8 cellular contexts compared by ENCODE assay signal in the genomic region with DNA sequence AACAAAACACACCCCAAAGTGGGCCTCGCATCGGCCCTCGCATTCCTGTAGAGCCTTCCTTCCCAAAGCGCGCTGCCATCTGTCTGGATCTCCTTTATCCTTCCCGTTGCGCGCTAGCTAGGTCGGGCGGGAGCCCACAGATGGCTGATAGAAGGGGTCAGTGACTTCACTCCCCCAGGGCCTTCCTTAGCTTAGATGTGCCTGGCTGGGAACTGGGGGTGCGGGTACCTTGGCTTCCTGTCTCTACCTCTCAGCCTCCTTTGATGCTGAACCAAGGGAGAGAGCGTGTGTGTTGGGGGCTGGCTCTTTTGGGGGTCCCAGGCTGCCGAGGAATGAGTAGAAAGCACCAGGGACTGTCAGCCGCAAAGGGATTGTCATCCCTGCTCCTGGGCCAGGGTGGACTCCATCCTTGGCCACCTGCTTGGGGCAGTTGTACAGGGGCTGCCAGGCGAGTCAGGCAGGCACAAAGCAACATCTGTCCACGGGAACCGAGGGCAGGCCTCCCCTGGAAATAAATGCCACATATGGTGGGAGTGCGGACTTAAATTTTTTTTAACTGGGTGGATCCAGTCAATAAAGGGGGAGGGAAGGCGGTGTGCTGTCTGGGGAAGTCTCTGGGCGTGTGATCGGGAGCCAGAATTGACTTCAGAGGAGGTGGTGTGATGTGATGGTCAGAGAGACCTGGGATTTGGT. TPM values are rescaled to one million over a fixed set of nuclear protein-coding genes. Genes with fewer than 3 reads are reported as not detected.
A peak's percentile ranks its signal among the peaks of the same experiment; 100 is the strongest.
DNase-seq lines count a peak whose midpoint lies in the region; ATAC-seq and TF ChIP-seq lines count a peak whose summit lies in the region.

No MANE protein-coding gene starts in this region.

- no peaks in the 10 kb centered on the region for H3K9me3 ChIP-seq in MM.1S (replicated peaks; ENCODE audit: insufficient read depth, low read length)
- H3K9me3 ChIP-seq in mesenchymal stem cell (ENCODE audit: control insufficient read depth, low read length), result no peaks in the 10 kb centered on the region
- H3K9me3 ChIP-seq in aorta (ENCODE audit: control insufficient read depth, low read length), result no peaks in the 10 kb centered on the region

- peaks cover 30% of the 10 kb centered on the region for H3F3A ChIP-seq in MM.1S (ENCODE audit: insufficient read depth, low read length)

- H3K4me3 ChIP-seq in MM.1S (ENCODE audit: low read length), result peak overlapping the region; percentile 95
- H3K4me3 ChIP-seq in brain microvascular endothelial cell (ENCODE audit: low read depth, low read length), result peak overlapping the region; percentile 67
- H3K4me3 ChIP-seq in mesenchymal stem cell (ENCODE audit: insufficient read depth in 1 of 2, low read depth in 1 of 2, low read length in 2 of 2), result peak overlapping the region; percentile 77 to 91
- peak overlapping the region; percentile 69 to 94 for H3K4me3 ChIP-seq in aorta (ENCODE audit: low read length in 2 of 2)

- intact Hi-C loops in aorta (cut with DNase I), result loop anchor here (5.0 kb wide), 3 partner anchors 40 to 185 kb away; a partner anchor contains a TSS

- DNase-seq in AG20443 (ENCODE audit: low spot score), result peak; percentile 29
- no peak for DNase-seq in MM.1S
- DNase-seq in brain microvascular endothelial cell, result no peak
- DNase-seq in mesenchymal stem cell, result no peak
- DNase-seq in aorta, result no peak
- DNase-seq in cerebellum (ENCODE audit: low spot score), result no peak
- no peak for DNase-seq in mesenteric fat pad (ENCODE audit: low spot score)

- 2% methylated on average over 21 of the region's 21 CpGs for WGBS in mesenchymal stem cell
- WGBS in aorta, 2 donors, result 2 to 3% methylated on average over 21 of the region's 21 CpGs

- H3K79me2 ChIP-seq in MM.1S (ENCODE audit: low read length), result peaks cover 52% of the 10 kb centered on the region

- H3K23ac ChIP-seq in mesenchymal stem cell (ENCODE audit: low read length in 2 of 2), result no peak overlapping the region

- H3K27ac ChIP-seq in MM.1S (ENCODE audit: low read length) (peak overlapping the region; percentile 12; the same call in 1 of the 2 replicates), brain microvascular endothelial cell (peak overlapping the region; percentile 87), mesenchymal stem cell (ENCODE audit: low read length, poor library complexity, severe bottlenecking) (peak overlapping the region; percentile 37), aorta (ENCODE audit: low read depth in 1 of 2, low read length in 2 of 2) (no peak overlapping the region)

- H3K36me3 ChIP-seq in MM.1S (replicated peaks; ENCODE audit: insufficient read depth, low read length), result no peaks in the 10 kb centered on the region
- peaks cover 44% of the 10 kb centered on the region for H3K36me3 ChIP-seq in brain microvascular endothelial cell (replicated peaks)
- H3K36me3 ChIP-seq in mesenchymal stem cell (ENCODE audit: control insufficient read depth in 1 of 2, insufficient read depth in 2 of 2, low read depth in 1 of 2, low read length in 2 of 2), result peaks cover 0 to 24% of the 10 kb centered on the region in 2 experiments
- H3K36me3 ChIP-seq in aorta (ENCODE audit: control insufficient read depth in 1 of 2, insufficient read depth in 2 of 2, low read length in 1 of 2), result no peaks in the 10 kb centered on the region

- in situ Hi-C loops in brain microvascular endothelial cell (cut with HindIII; ENCODE audit: low pct_ligation_motif_present, low sequenced_read_pairs), result no loop called here

- H3K14ac ChIP-seq in mesenchymal stem cell (ENCODE audit: low read length in 2 of 2), result peak overlapping the region in 1 of 2 experiments; percentile 61

- H3K9ac ChIP-seq in MM.1S (ENCODE audit: low read length) (peak overlapping the region; percentile 81; the same call in 1 of the 2 replicates), mesenchymal stem cell (ENCODE audit: low read length) (peak overlapping the region; percentile 92)

- H3K18ac ChIP-seq in mesenchymal stem cell (ENCODE audit: low read depth in 1 of 2, low read length in 2 of 2), result peak overlapping the region; percentile 90 to 95

- no peak for ATAC-seq in aorta (ENCODE audit: low FRiP score)
- no peak for ATAC-seq in GM21360 (IDR thresholded peaks at IDR 0.05; ENCODE audit: unreplicated experiment)

- no peaks in the 10 kb centered on the region for H4K20me1 ChIP-seq in MM.1S (ENCODE audit: insufficient read depth, low read length)

- H3K4ac ChIP-seq in mesenchymal stem cell (ENCODE audit: low read depth in 1 of 2, low read length in 2 of 2), result peak overlapping the region in 1 of 2 experiments; percentile 62

- no peaks in the 10 kb centered on the region for H3K9me2 ChIP-seq in MM.1S (replicated peaks; ENCODE audit: insufficient read depth, low read length)

- peak overlapping the region; percentile 68 for H2AK5ac ChIP-seq in mesenchymal stem cell (ENCODE audit: low read length, severe bottlenecking)

- peak overlapping the region; percentile 0 to 19 for H2BK12ac ChIP-seq in mesenchymal stem cell (ENCODE audit: low read length in 2 of 2)

- H3K4me2 ChIP-seq in MM.1S (ENCODE audit: low read depth, low read length) (peak overlapping the region; percentile 97), mesenchymal stem cell (ENCODE audit: low read length, poor library complexity, severe bottlenecking) (peak overlapping the region; percentile 94)

- H2BK15ac ChIP-seq in mesenchymal stem cell (ENCODE audit: low read depth, poor library complexity, severe bottlenecking), result no peak overlapping the region

- no peak overlapping the region for H2AFZ ChIP-seq in MM.1S (ENCODE audit: low read length)
- no peak overlapping the region for H2AFZ ChIP-seq in mesenchymal stem cell (ENCODE audit: low read depth, low read length)

- H3K27me3 ChIP-seq in MM.1S (replicated peaks; ENCODE audit: insufficient read depth, low read length) (peaks cover 4% of the 10 kb centered on the region; the same call in 1 of the 2 replicates), brain microvascular endothelial cell (replicated peaks) (no peaks in the 10 kb centered on the region), mesenchymal stem cell (ENCODE audit: control insufficient read depth in 1 of 2, insufficient read depth in 1 of 2, low read length in 2 of 2) (no peaks in the 10 kb centered on the region), aorta (ENCODE audit: control insufficient read depth in 1 of 2, insufficient read depth in 2 of 2, low read length in 1 of 2) (no peaks in the 10 kb centered on the region)

- peak overlapping the region; percentile 66 for H4K8ac ChIP-seq in mesenchymal stem cell (ENCODE audit: low read length)

- peak overlapping the region; percentile 15 for H4K91ac ChIP-seq in mesenchymal stem cell (ENCODE audit: low read length)

- H3K4me1 ChIP-seq in MM.1S (ENCODE audit: low read length), result peaks cover 23% of the 10 kb centered on the region
- peaks cover 21% of the 10 kb centered on the region for H3K4me1 ChIP-seq in mesenchymal stem cell (ENCODE audit: control insufficient read depth, insufficient read depth, low read depth, low read length)
- peaks cover 0 to 13% of the 10 kb centered on the region in 2 donors for H3K4me1 ChIP-seq in aorta (ENCODE audit: control insufficient read depth in 1 of 2, insufficient read depth in 2 of 2, low read length in 2 of 2)

- no peak overlapping the region for H2BK5ac ChIP-seq in mesenchymal stem cell (ENCODE audit: low read depth, low read length, poor library complexity, severe bottlenecking)

- H2BK120ac ChIP-seq in mesenchymal stem cell (ENCODE audit: low read depth, low read length), result peak overlapping the region; percentile 22

- TF ChIP-seq CTCF in MM.1S (IDR thresholded peaks at IDR 0.05; ENCODE audit: low read length) (no peak), brain microvascular endothelial cell (IDR thresholded peaks at IDR 0.05; ENCODE audit: low read depth, low read length, missing control alignments) (no peak)

- H3K79me1 ChIP-seq in mesenchymal stem cell (replicated peaks; ENCODE audit: low read length, poor library complexity, severe bottlenecking), result peaks cover 7% of the 10 kb centered on the region

RNA-seq across cellular contexts. Expression of a gene that starts 1.9 kb away (rescaled TPM):
- 126 TPM for polyA plus RNA-seq in mesenchymal stem cell (2013, experiment 1 of 2)
- polyA plus RNA-seq in mesenchymal stem cell (2013, experiment 2 of 2), result 125 TPM
- 10 to 100 TPM; 65.9 to 90.8 TPM for total RNA-seq in aorta
- 10 to 100 TPM in 1 of 2 donors, 1 to 10 TPM in 1; 7.1 to 44.1 TPM for polyA plus RNA-seq in aorta
- 10.4 TPM for total RNA-seq in cerebellum
- 71.9 TPM for total RNA-seq in mesenteric fat pad

Comparison
In these comparisons a context has a peak if more than half of its experiments do, and no peak if none do; other contexts are left out.
1. H3K27ac ChIP-seq: peak in MM.1S (single experiment), brain microvascular endothelial cell (single experiment) and mesenchymal stem cell (single experiment); none in aorta (0 of 2).
2. Peak in every context shown above with its lines, with median percentiles within 50 percentile points of each other: H3K4me3 ChIP-seq.